In genomic region chr6:187252-187840, GRCh38 we compare ENCODE assay signal across 21 cellular contexts.
DNase-seq lines count a peak whose midpoint lies in the region; ATAC-seq, FAIRE-seq and TF ChIP-seq lines count a peak whose summit lies in the region.
"Had no signal": no experiment of that assay in that cellular context is flagged by ENCODE, and none has a peak within 500 bp of the region (broad histone marks: within the 10 kb centered on the region; RNA-seq: fewer than 3 reads in every experiment).

No MANE protein-coding gene starts in this region.

- H3K36me3 Mint-ChIP-seq in astrocyte (ENCODE audit: low read depth, unreplicated experiment): no peaks in the 10 kb centered on the region
- H3K36me3 Mint-ChIP-seq: CD8-positive, alpha-beta T cell; stimulated activated effector memory CD8-positive, alpha-beta T cell treated with anti-CD3 and anti-CD28 coated beads, Interleukin-12 subunit alpha, Interleukin-12 subunit beta, amount 100 ng/mL, for 72 hours had no signal

- no peak overlapping the region for H3K4me2 ChIP-seq in astrocyte (ENCODE audit: low read length)

- no peak overlapping the region for H2AFZ ChIP-seq in astrocyte (ENCODE audit: low read depth, low read length)
- H2AFZ ChIP-seq: GM23248 had no signal

- H3K4me3 ChIP-seq in astrocyte (ENCODE audit: insufficient read depth, low read depth, low read length): no peak overlapping the region
- no peak overlapping the region for H3K4me3 ChIP-seq in muscle layer of duodenum (ENCODE audit: low read depth in 1 of 2, low read length in 2 of 2)
- no peak overlapping the region for H3K4me3 ChIP-seq in colonic mucosa
- H3K4me3 ChIP-seq: GM23248, heart left ventricle, thyroid gland had no signal

- no peaks in the 10 kb centered on the region for H4K20me1 ChIP-seq in astrocyte (ENCODE audit: insufficient read depth, low read length)

- H3K9me3 ChIP-seq in astrocyte (ENCODE audit: insufficient read depth, low read depth, low read length): no peaks in the 10 kb centered on the region
- no peaks in the 10 kb centered on the region for H3K9me3 ChIP-seq in muscle layer of duodenum (ENCODE audit: control insufficient read depth in 1 of 2, low read length in 2 of 2)
- no peaks in the 10 kb centered on the region for H3K9me3 ChIP-seq in colonic mucosa
- H3K9me3 ChIP-seq: heart left ventricle, thyroid gland had no signal

- H3K9ac ChIP-seq in astrocyte (ENCODE audit: low read length) (no peak overlapping the region), colonic mucosa (ENCODE audit: low read depth in 2 of 2, low read length in 2 of 2) (no peak overlapping the region)
- H3K9ac ChIP-seq: GM23248 had no signal

- TF ChIP-seq CTCF in astrocyte (IDR thresholded peaks at IDR 0.05; ENCODE audit: insufficient read depth, low read depth, low read length) (no peak), colonic mucosa (IDR thresholded peaks at IDR 0.05) (no peak)

- H3K27ac Mint-ChIP-seq in astrocyte (ENCODE audit: unreplicated experiment): peak overlapping the region; percentile 41
- H3K27ac Mint-ChIP-seq: CD8-positive, alpha-beta T cell; nephron progenitor cell; stimulated activated effector memory CD8-positive, alpha-beta T cell treated with anti-CD3 and anti-CD28 coated beads, Interleukin-12 subunit alpha, Interleukin-12 subunit beta, amount 100 ng/mL, for 72 hours had no signal

- no peaks in the 10 kb centered on the region for H3K9me3 Mint-ChIP-seq in astrocyte (ENCODE audit: unreplicated experiment)
- H3K9me3 Mint-ChIP-seq: CD8-positive, alpha-beta T cell; effector memory CD8-positive, alpha-beta T cell; nephron progenitor cell; stimulated activated effector memory CD8-positive, alpha-beta T cell treated with anti-CD3 and anti-CD28 coated beads, Interleukin-12 subunit alpha, Interleukin-12 subunit beta, amount 100 ng/mL, for 72 hours had no signal

- FAIRE-seq in astrocyte (lab: Jason Lieb, UNC): no peak

- H3K27me3 ChIP-seq in astrocyte (ENCODE audit: insufficient read depth, low read length) (no peaks in the 10 kb centered on the region), muscle layer of duodenum (ENCODE audit: low read depth, low read length) (no peaks in the 10 kb centered on the region), colonic mucosa (no peaks in the 10 kb centered on the region)
- H3K27me3 ChIP-seq: heart left ventricle, thyroid gland had no signal

- no peaks in the 10 kb centered on the region for H3K79me2 ChIP-seq in astrocyte (ENCODE audit: insufficient read depth, low read length)

- H3K4me1 Mint-ChIP-seq in astrocyte (ENCODE audit: low read depth, unreplicated experiment): peaks cover 24% of the 10 kb centered on the region

- H3K27me3 Mint-ChIP-seq in astrocyte (ENCODE audit: low read depth, unreplicated experiment): peaks cover 17% of the 10 kb centered on the region
- H3K27me3 Mint-ChIP-seq: effector memory CD8-positive, alpha-beta T cell had no signal

- no peak for ATAC-seq in GM21381 (IDR thresholded peaks at IDR 0.05; ENCODE audit: unreplicated experiment)
- ATAC-seq: CD8-positive, alpha-beta T cell; effector memory CD8-positive, alpha-beta T cell; Panc1; stimulated activated effector memory CD8-positive, alpha-beta T cell treated with anti-CD3 and anti-CD28 coated beads, Interleukin-12 subunit alpha, Interleukin-12 subunit beta, amount 100 ng/mL, for 72 hours had no signal

- no peak overlapping the region for H3K4me3 Mint-ChIP-seq in astrocyte (ENCODE audit: unreplicated experiment)
- H3K4me3 Mint-ChIP-seq: CD8-positive, alpha-beta T cell; effector memory CD8-positive, alpha-beta T cell; nephron progenitor cell; stimulated activated effector memory CD8-positive, alpha-beta T cell treated with anti-CD3 and anti-CD28 coated beads, Interleukin-12 subunit alpha, Interleukin-12 subunit beta, amount 100 ng/mL, for 72 hours had no signal

- H3K36me3 ChIP-seq in astrocyte (ENCODE audit: insufficient read depth, low read length) (no peaks in the 10 kb centered on the region), muscle layer of duodenum (ENCODE audit: control insufficient read depth in 1 of 2, insufficient read depth in 2 of 2, low read length in 2 of 2) (no peaks in the 10 kb centered on the region), colonic mucosa (no peaks in the 10 kb centered on the region)
- H3K36me3 ChIP-seq: heart left ventricle, thyroid gland had no signal

- H3K4me1 ChIP-seq in astrocyte (ENCODE audit: insufficient read depth, low read length) (no peaks in the 10 kb centered on the region), muscle layer of duodenum (ENCODE audit: control insufficient read depth in 1 of 2, insufficient read depth in 2 of 2, low read length in 2 of 2) (peaks cover 0 to 11% of the 10 kb centered on the region in 2 donors), colonic mucosa (no peaks in the 10 kb centered on the region)

- DNase-seq in activated CD8-positive, alpha-beta memory T cell treated with anti-CD3 and anti-CD28 coated beads for 24 hours: peak; percentile 50
- no peak for DNase-seq in activated CD8-positive, alpha-beta memory T cell treated with anti-CD3 and anti-CD28 coated beads, Interleukin-2, amount 50 U/mL, for 48 hours
- DNase-seq in astrocyte (ENCODE audit: low read depth) (no peak), ureter (ENCODE audit: low spot score) (peak; percentile 17), T-helper 1 cell (no peak), colonic mucosa (no peak)
- DNase-seq: activated CD4-positive, CD25-positive, alpha-beta regulatory T cell treated with anti-CD3 and anti-CD28 coated beads, Interleukin-2, amount 50 U/mL, for 72 hours; activated gamma-delta T cell treated with Interleukin-2 at 50 U/mL for 16 hours; aorta; effector memory CD8-positive, alpha-beta T cell; heart left ventricle; NCI-H1694; NCI-H510A treated with DMSO at 0.1 percent for 48 hours; nephron progenitor cell; thyroid gland had no signal

- no peak overlapping the region for H3K27ac ChIP-seq in astrocyte (ENCODE audit: low read depth, low read length)
- peak overlapping the region; percentile 12 for H3K27ac ChIP-seq in muscle layer of duodenum (ENCODE audit: low read length)
- no peak overlapping the region for H3K27ac ChIP-seq in colonic mucosa
- H3K27ac ChIP-seq: GM23248, thyroid gland had no signal

- intact Hi-C loops in colonic mucosa (cut with DNase I): no loop called here

Comparison
In these comparisons a context has a peak if more than half of its experiments do, and no peak if none do; other contexts are left out.
1. DNase-seq: peak in activated CD8-positive, alpha-beta memory T cell treated with anti-CD3 and anti-CD28 coated beads for 24 hours (single experiment) and ureter (single experiment); none in activated CD8-positive, alpha-beta memory T cell treated with anti-CD3 and anti-CD28 coated beads, Interleukin-2, amount 50 U/mL, for 48 hours (single experiment), astrocyte (single experiment), T-helper 1 cell (0 of 5) and colonic mucosa (single experiment).